In the genomic region with DNA sequence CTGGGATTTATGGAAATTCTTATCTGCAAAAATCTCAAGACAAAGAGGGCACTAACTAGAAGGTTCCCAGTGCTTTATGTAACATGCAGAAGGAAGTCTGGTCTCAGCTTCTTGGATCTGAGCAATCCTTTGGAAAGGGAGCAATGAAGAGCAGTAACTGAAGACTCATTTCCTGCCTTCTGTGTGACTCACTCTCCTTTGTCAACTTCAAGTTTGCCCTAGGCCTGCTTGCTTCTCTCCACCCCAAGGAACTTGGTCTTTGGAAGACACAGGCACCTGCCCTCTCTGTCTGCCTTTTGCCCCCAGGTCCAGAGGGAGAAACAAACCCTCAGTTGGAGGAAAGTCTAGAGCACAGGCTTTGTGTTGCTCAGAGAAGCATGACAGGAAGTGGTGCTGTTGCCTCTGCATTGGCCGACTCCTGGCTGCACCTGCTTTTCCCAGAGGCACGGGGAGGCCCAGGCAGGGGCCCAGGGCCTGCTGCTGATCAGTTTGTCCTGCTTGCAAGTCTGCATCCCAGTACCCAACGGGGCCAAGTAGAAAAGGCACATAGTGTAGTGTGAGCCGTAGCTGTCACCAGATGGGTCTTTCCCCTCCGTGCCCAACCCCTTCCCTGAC, we compare ENCODE assay signal across 8 cellular contexts.
A peak's percentile ranks its signal among the peaks of the same experiment; 100 is the strongest.
DNase-seq lines count a peak whose midpoint lies in the region; ATAC-seq and TF ChIP-seq lines count a peak whose summit lies in the region.

No MANE protein-coding gene starts in this region.

- H3K27me3 ChIP-seq in MG63: no peaks in the 10 kb centered on the region
- no peaks in the 10 kb centered on the region for H3K27me3 ChIP-seq in thoracic aorta (replicated peaks; ENCODE audit: insufficient read depth)

- H3K9me3 ChIP-seq in MG63 (no peaks in the 10 kb centered on the region), thoracic aorta (no peaks in the 10 kb centered on the region)

- peaks cover 43 to 94% of the 10 kb centered on the region in 2 donors for H3K4me1 ChIP-seq in thoracic aorta (ENCODE audit: control insufficient read depth in 1 of 2, low read depth in 2 of 2)

- H3K36me3 ChIP-seq in MG63: peaks cover 32% of the 10 kb centered on the region
- H3K36me3 ChIP-seq in thoracic aorta: no peaks in the 10 kb centered on the region

- H3K4me3 ChIP-seq in MG63 (no peak overlapping the region), thoracic aorta (no peak overlapping the region)

- TF ChIP-seq CTCF in thoracic aorta (IDR thresholded peaks at IDR 0.05): no peak

- peak overlapping the region; percentile 52 to 80 for H3K27ac ChIP-seq in thoracic aorta

- DNase-seq in Daoy (ENCODE audit: low read depth) (peak; percentile 90), MG63 (peak; percentile 77), iris pigment epithelial cell (ENCODE audit: low read depth) (peak; percentile 95), thoracic aorta (ENCODE audit: low spot score) (no peak), OCI-M2 (lab: John Stamatoyannopoulos, UW; ENCODE audit: unreplicated experiment) (no peak)
- peak; percentile 10 for DNase-seq in activated effector memory CD4-positive, alpha-beta T cell treated with Interleukin-2 at 50 U/mL for 16 hours

- peak; percentile 62 for ATAC-seq in thoracic aorta (ENCODE audit: insufficient number of reproducible peaks, low FRiP score, low read depth)
- ATAC-seq in GM19452 (IDR thresholded peaks at IDR 0.05; ENCODE audit: unreplicated experiment): no peak
- no peak for ATAC-seq in HG02885 (IDR thresholded peaks at IDR 0.05; ENCODE audit: poor library complexity, unreplicated experiment)

Comparison
In these comparisons a context has a peak if more than half of its experiments do, and no peak if none do; other contexts are left out.
1. DNase-seq: peak in Daoy (single experiment), MG63 (single experiment), activated effector memory CD4-positive, alpha-beta T cell treated with Interleukin-2 at 50 U/mL for 16 hours (single experiment) and iris pigment epithelial cell (single experiment); none in thoracic aorta (single experiment) and OCI-M2 (single experiment).